Comparison of ENCODE assay signal across 24 cellular contexts in the genomic region with DNA sequence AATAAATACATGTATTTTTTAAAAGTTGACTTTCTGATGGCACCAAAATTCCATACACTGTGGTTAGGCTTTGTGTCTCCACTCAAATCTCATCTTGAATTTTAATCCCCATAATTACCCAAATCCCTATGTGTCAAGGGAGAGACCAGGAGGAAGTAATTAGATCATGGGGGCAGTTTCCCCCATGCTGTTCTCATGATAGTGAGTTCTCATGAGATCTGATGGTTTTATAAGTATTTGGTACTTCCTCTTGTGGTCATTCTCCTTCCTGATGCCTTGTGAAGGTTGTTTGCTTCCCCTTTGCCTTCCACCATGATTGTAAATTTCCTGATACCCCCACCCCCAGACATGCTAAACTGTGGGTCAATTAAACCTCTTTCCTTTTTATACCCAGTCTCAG.
"Had no signal": no experiment of that assay in that cellular context is flagged by ENCODE, and none has a peak within 500 bp of the region (broad histone marks: within the 10 kb centered on the region; RNA-seq: fewer than 3 reads in every experiment).

No MANE protein-coding gene starts in this region.

- H3K4me3 ChIP-seq: SJCRH30 had no signal

- DNase-seq: activated CD4-positive, alpha-beta T cell treated with anti-CD3 and anti-CD28 coated beads for 48 hours; activated CD4-positive, alpha-beta T cell treated with anti-CD3 and anti-CD28 coated beads, Interleukin-2, amount 50 U/mL, for 4 hours; activated CD4-positive, CD25-positive, alpha-beta regulatory T cell treated with anti-CD3 and anti-CD28 coated beads, Interleukin-2, amount 50 U/mL, for 72 hours; activated CD8-positive, alpha-beta memory T cell treated with anti-CD3 and anti-CD28 coated beads, Interleukin-2, amount 50 U/mL, for 48 hours; activated CD8-positive, alpha-beta T cell treated with anti-CD3 and anti-CD28 coated beads, Interleukin-2, amount 10 ng/mL, durations not matched to agents 7 days and 5 days; activated gamma-delta T cell treated with Interleukin-2 at 50 U/mL for 16 hours; activated naive CD4-positive, alpha-beta T cell treated with anti-CD3 and anti-CD28 coated beads, Interleukin-2, amount 10 ng/mL, durations not matched to agents 7 days and 5 days; activated naive CD8-positive, alpha-beta T cell treated with anti-CD3 and anti-CD28 coated beads for 36 hours; activated T-cell treated with anti-CD3 and anti-CD28 coated beads, Interleukin-2, amount 50 U/mL, for 1 hour; cerebellar nuclear complex; NCI-H1048; NCI-H146; NCI-H187 treated with DMSO at 0.1 percent for 48 hours; NCI-H2081 treated with DMSO at 0.1 percent for 48 hours; NCI-H2171; NCI-H2227 treated with DMSO at 0.1 percent for 48 hours; NCI-H526; Right ventricle myocardium superior; RPMI8226; SJCRH30; SK-N-SH; T-helper 17 cell; T-helper 9 cell had no signal

- H3K9me3 ChIP-seq: SK-N-SH had no signal

- H3K4me1 ChIP-seq: SJCRH30 had no signal

- H3K27ac ChIP-seq: SJCRH30 had no signal

- ATAC-seq: activated CD8-positive, alpha-beta T cell treated with anti-CD3 and anti-CD28 coated beads, Interleukin-2, amount 10 ng/mL, durations not matched to agents 7 days and 5 days; T-helper 17 cell; WTC11 had no signal

- H3K36me3 ChIP-seq: SJCRH30 had no signal
